ENCODE assay signal across 11 cellular contexts in genomic region chr14:90193925-90194324, GRCh38.
DNase-seq lines count a peak whose midpoint lies in the region; ATAC-seq and TF ChIP-seq lines count a peak whose summit lies in the region.
"Had no signal": no experiment of that assay in that cellular context is flagged by ENCODE, and none has a peak within 500 bp of the region (broad histone marks: within the 10 kb centered on the region; RNA-seq: fewer than 3 reads in every experiment).

No MANE protein-coding gene starts in this region.

- H3K27ac ChIP-seq in SJCRH30 = no peak overlapping the region
- H3K27ac ChIP-seq: ovary had no signal

- TF ChIP-seq CTCF in GM06990 (IDR thresholded peaks at IDR 0.05; ENCODE audit: insufficient read depth, low read length, poor library complexity, severe bottlenecking) = peak; percentile 50

- H3K4me3 ChIP-seq in GM06990 (replicated peaks; ENCODE audit: low read depth, low read length) (no peak overlapping the region), SJCRH30 (no peak overlapping the region)
- H3K4me3 ChIP-seq: ovary had no signal

- no peaks in the 10 kb centered on the region for H3K4me1 ChIP-seq in SJCRH30

- DNase-seq in CD1c-positive myeloid dendritic cell (ENCODE audit: extremely low spot score) = peak; percentile 3
- DNase-seq in GM06990 (ENCODE audit: extremely low read depth, insufficient read length) = no peak
- peak; percentile 14 to 37 for DNase-seq in SJCRH30
- DNase-seq in iPS DF 4.7 (ENCODE audit: extremely low read depth, low spot score) = peak; percentile 11
- DNase-seq in NCI-H2107 treated with DMSO at 0.1 percent for 48 hours (lab: John Stamatoyannopoulos, UW; ENCODE audit: unreplicated experiment) = no peak
- DNase-seq: aorta, hypothalamus, NCI-H1105, ovary had no signal

- H3K36me3 ChIP-seq in GM06990 (ENCODE audit: control insufficient read depth, insufficient read depth, low read length) (no peaks in the 10 kb centered on the region), SJCRH30 (no peaks in the 10 kb centered on the region)
- H3K36me3 ChIP-seq: ovary had no signal

- no peaks in the 10 kb centered on the region for H3K9me3 ChIP-seq in SJCRH30 (replicated peaks)
- H3K9me3 ChIP-seq: ovary had no signal

- H3K27me3 ChIP-seq in GM06990 (replicated peaks; ENCODE audit: control insufficient read depth, insufficient read depth, low read length) (no peaks in the 10 kb centered on the region), SJCRH30 (no peaks in the 10 kb centered on the region)
- H3K27me3 ChIP-seq: ovary had no signal

- TF ChIP-seq POLR2A in GM18505 (IDR thresholded peaks at IDR 0.05; ENCODE audit: borderline replicate concordance, extremely low read depth, insufficient read depth, insufficient read length) = no peak

- no peak for ATAC-seq in GM18505 (IDR thresholded peaks at IDR 0.05; ENCODE audit: unreplicated experiment)
- ATAC-seq in HG03139 (IDR thresholded peaks at IDR 0.05; ENCODE audit: unreplicated experiment) = no peak

Comparison
In these comparisons a context has a peak if more than half of its experiments do, and no peak if none do; other contexts are left out.
1. DNase-seq: peak in CD1c-positive myeloid dendritic cell (single experiment), SJCRH30 (2 of 2) and iPS DF 4.7 (single experiment); none in GM06990 (single experiment) and NCI-H2107 treated with DMSO at 0.1 percent for 48 hours (single experiment).